In the genomic region with DNA sequence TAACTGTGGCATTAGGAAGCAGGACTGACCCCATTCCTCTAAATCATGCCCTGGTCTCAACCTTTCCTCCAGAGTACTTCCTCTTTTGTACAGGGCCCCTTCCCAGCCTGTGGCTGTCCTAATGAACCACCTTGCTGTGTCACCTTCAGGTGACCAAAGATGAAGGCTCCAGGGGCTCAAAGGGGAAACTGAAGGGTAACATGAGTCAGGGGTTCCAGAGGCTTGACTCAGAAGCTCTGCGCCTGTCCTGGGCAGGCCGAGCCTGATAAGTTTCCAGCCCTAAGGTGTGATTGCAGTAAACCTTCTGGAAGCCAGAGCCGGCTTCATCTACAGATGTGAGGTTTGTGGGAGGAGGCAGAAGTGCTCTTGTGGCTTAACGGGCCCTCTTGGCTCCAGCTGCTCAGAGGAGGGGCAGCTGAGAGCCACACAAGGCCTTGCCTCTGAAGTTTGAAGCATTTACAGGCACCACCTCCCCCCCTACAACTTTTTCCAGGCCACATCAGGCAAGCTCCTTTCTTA, we compare ENCODE assay signal across 8 cellular contexts.
DNase-seq lines count a peak whose midpoint lies in the region; ATAC-seq, FAIRE-seq and TF ChIP-seq lines count a peak whose summit lies in the region.

No MANE protein-coding gene starts in this region.

- CTCF ChIA-PET in AG04450 (lab: Charles Lee), result interaction anchor here (1.9 kb wide), 1 partner anchor 123 kb away, joined by 5 read pairs; no protein-coding TSS in a partner anchor

- DNase-seq in AG04450 (ENCODE audit: low read depth, low spot score) (peak; percentile 70), GM19240 (ENCODE audit: insufficient read length, low spot score) (peak; percentile 82), fibroblast of villous mesenchyme (ENCODE audit: low read depth) (peak; percentile 97), urothelium cell line (ENCODE audit: low spot score) (no peak), right atrium auricular region (ENCODE audit: low spot score) (no peak)
- peak; percentile 45 for DNase-seq in activated CD4-positive, alpha-beta T cell treated with anti-CD3 and anti-CD28 coated beads for 1 hour
- DNase-seq in stimulated activated CD8-positive, alpha-beta memory T cell treated with anti-CD3 and anti-CD28 coated beads, Interleukin-4, amount 100 ng/mL, for 24 hours (ENCODE audit: low read depth), result peak; percentile 48

- no peak overlapping the region for H3K4me3 ChIP-seq in AG04450 (ENCODE audit: low read depth, low read length)
- H3K4me3 ChIP-seq in fibroblast of villous mesenchyme (ENCODE audit: low read depth, low read length), result no peak overlapping the region
- H3K4me3 ChIP-seq in right atrium auricular region, result no peak overlapping the region

- no peaks in the 10 kb centered on the region for H3K27me3 ChIP-seq in AG04450 (ENCODE audit: control insufficient read depth, insufficient read depth, low read length)
- no peaks in the 10 kb centered on the region for H3K27me3 ChIP-seq in right atrium auricular region

- peaks cover 0 to 7% of the 10 kb centered on the region in 2 donors for H3K4me1 ChIP-seq in right atrium auricular region

- POLR2A ChIA-PET in AG04450 (lab: Yijun Ruan, JAX), result interaction anchor here (0.7 to 1.0 kb wide), 4 partner anchors 15 to 161 kb away, joined by 3 to 5 read pairs (median 3); a partner anchor contains a TSS

- ATAC-seq in HG03439 (IDR thresholded peaks at IDR 0.05; ENCODE audit: unreplicated experiment), result peak; percentile 53

- H3K36me3 ChIP-seq in right atrium auricular region, result peaks cover 8% of the 10 kb centered on the region

- H3K9me3 ChIP-seq in AG04450 (ENCODE audit: control insufficient read depth, insufficient read depth, low read length) (no peaks in the 10 kb centered on the region), right atrium auricular region (no peaks in the 10 kb centered on the region)

- no peak for TF ChIP-seq CTCF in AG04450 (IDR thresholded peaks at IDR 0.05; ENCODE audit: low read depth, low read length)
- no peak for TF ChIP-seq CTCF in fibroblast of villous mesenchyme (IDR thresholded peaks at IDR 0.05; ENCODE audit: insufficient read depth, low read depth, low read length)
- no peak for TF ChIP-seq CTCF in right atrium auricular region (IDR thresholded peaks at IDR 0.05)

- FAIRE-seq in urothelium cell line (lab: Jason Lieb, UNC), result no peak

- H3K27ac ChIP-seq in AG04450 (ENCODE audit: low read depth, low read length), result peak overlapping the region; percentile 77
- no peak overlapping the region for H3K27ac ChIP-seq in right atrium auricular region

Comparison
In these comparisons a context has a peak if more than half of its experiments do, and no peak if none do; other contexts are left out.
1. DNase-seq: peak in AG04450 (single experiment), GM19240 (single experiment), activated CD4-positive, alpha-beta T cell treated with anti-CD3 and anti-CD28 coated beads for 1 hour (single experiment), fibroblast of villous mesenchyme (single experiment) and stimulated activated CD8-positive, alpha-beta memory T cell treated with anti-CD3 and anti-CD28 coated beads, Interleukin-4, amount 100 ng/mL, for 24 hours (single experiment); none in urothelium cell line (single experiment) and right atrium auricular region (single experiment).